ENCODE assay signal across 8 cellular contexts in genomic region chr17:77096570-77097214, GRCh38. TPM values are rescaled to one million over a fixed set of nuclear protein-coding genes. Genes with fewer than 3 reads are reported as not detected.
DNase-seq lines count a peak whose midpoint lies in the region; ATAC-seq and TF ChIP-seq lines count a peak whose summit lies in the region.

No MANE protein-coding gene starts in this region.

- no peaks in the 10 kb centered on the region for H3K9me3 Mint-ChIP-seq in activated naive CD4-positive, alpha-beta T cell treated with anti-CD3 and anti-CD28 coated beads for 36 hours
- H3K9me3 Mint-ChIP-seq in endothelial cell (ENCODE audit: unreplicated experiment): no peaks in the 10 kb centered on the region
- no peaks in the 10 kb centered on the region for H3K9me3 Mint-ChIP-seq in naive B cell
- no peaks in the 10 kb centered on the region for H3K9me3 Mint-ChIP-seq in T-helper 2 cell treated with Interferon-gamma antibody and Interleukin-4, amounts not matched to agents 5 μg/mL and 100 μg/mL, for 36 hours

- peak overlapping the region; percentile 80 for H3K27ac Mint-ChIP-seq in activated naive CD4-positive, alpha-beta T cell treated with anti-CD3 and anti-CD28 coated beads for 36 hours
- H3K27ac Mint-ChIP-seq in endothelial cell (ENCODE audit: unreplicated experiment): no peak overlapping the region
- peak overlapping the region in 2 of 6 donors; percentile 8 to 37 for H3K27ac Mint-ChIP-seq in naive B cell
- H3K27ac Mint-ChIP-seq in T-helper 2 cell treated with Interferon-gamma antibody and Interleukin-4, amounts not matched to agents 5 μg/mL and 100 μg/mL, for 36 hours: no peak overlapping the region

- H3K27me3 Mint-ChIP-seq in activated naive CD4-positive, alpha-beta T cell treated with anti-CD3 and anti-CD28 coated beads for 36 hours (ENCODE audit: low read depth): no peaks in the 10 kb centered on the region
- H3K27me3 Mint-ChIP-seq in endothelial cell (ENCODE audit: unreplicated experiment) (peaks cover 6% of the 10 kb centered on the region), naive B cell (no peaks in the 10 kb centered on the region)
- H3K27me3 Mint-ChIP-seq in T-helper 2 cell treated with Interferon-gamma antibody and Interleukin-4, amounts not matched to agents 5 μg/mL and 100 μg/mL, for 36 hours (ENCODE audit: low read depth): no peaks in the 10 kb centered on the region

- H3K4me3 Mint-ChIP-seq in activated naive CD4-positive, alpha-beta T cell treated with anti-CD3 and anti-CD28 coated beads for 36 hours: no peak overlapping the region
- H3K4me3 Mint-ChIP-seq in endothelial cell (ENCODE audit: unreplicated experiment) (no peak overlapping the region), naive B cell (no peak overlapping the region)
- no peak overlapping the region for H3K4me3 Mint-ChIP-seq in T-helper 2 cell treated with Interferon-gamma antibody and Interleukin-4, amounts not matched to agents 5 μg/mL and 100 μg/mL, for 36 hours

- peak; percentile 55 for TF ChIP-seq CTCF in endothelial cell (IDR thresholded peaks at IDR 0.05; ENCODE audit: unreplicated experiment)

- CTCF ChIA-PET in activated naive CD4-positive, alpha-beta T cell treated with anti-CD3 and anti-CD28 coated beads for 36 hours (lab: Charles Lee): interaction anchor here (0.7 to 1.0 kb wide), 2 partner anchors 31 to 34 kb away, joined by 3 read pairs; no protein-coding TSS in a partner anchor

- H3K4me1 Mint-ChIP-seq in activated naive CD4-positive, alpha-beta T cell treated with anti-CD3 and anti-CD28 coated beads for 36 hours (ENCODE audit: low read depth): peaks cover 46% of the 10 kb centered on the region
- H3K4me1 Mint-ChIP-seq in endothelial cell (ENCODE audit: unreplicated experiment) (peaks cover 31% of the 10 kb centered on the region), naive B cell (peaks cover 9 to 25% (median 12%) of the 10 kb centered on the region in 3 donors)
- peaks cover 14% of the 10 kb centered on the region for H3K4me1 Mint-ChIP-seq in T-helper 2 cell treated with Interferon-gamma antibody and Interleukin-4, amounts not matched to agents 5 μg/mL and 100 μg/mL, for 36 hours (ENCODE audit: low read depth)

- no peak for DNase-seq in activated naive CD4-positive, alpha-beta T cell treated with anti-CD3 and anti-CD28 coated beads for 36 hours
- DNase-seq in activated naive CD4-positive, alpha-beta T cell treated with anti-CD3 and anti-CD28 coated beads, Interleukin-2, amount 50 U/mL, for 16 hours: no peak
- DNase-seq in RPMI7951 (ENCODE audit: low read depth) (peak; percentile 40), endothelial cell (ENCODE audit: low spot score) (no peak), naive B cell (no peak)
- no peak for DNase-seq in stimulated activated CD4-positive, alpha-beta T cell treated with anti-CD3 and anti-CD28 coated beads, Interleukin-4, amount 100 ng/mL, for 24 hours
- DNase-seq in T-helper 2 cell treated with Interferon-gamma antibody and Interleukin-4, amounts not matched to agents 5 μg/mL and 100 μg/mL, for 36 hours (ENCODE audit: low spot score): no peak

- intact Hi-C loops in activated naive CD4-positive, alpha-beta T cell treated with anti-CD3 and anti-CD28 coated beads for 36 hours (cut with micrococcal nuclease): loop anchor here (1.0 to 5.0 kb wide), 3 partner anchors 32 to 151 kb away; no protein-coding TSS in a partner anchor

- ATAC-seq in naive B cell (ENCODE audit: low read depth in 2 of 2) (peak; percentile 56 to 61), HG02884 (IDR thresholded peaks at IDR 0.05; ENCODE audit: unreplicated experiment) (no peak)

- peaks cover 46% of the 10 kb centered on the region for H3K36me3 Mint-ChIP-seq in activated naive CD4-positive, alpha-beta T cell treated with anti-CD3 and anti-CD28 coated beads for 36 hours (ENCODE audit: low read depth)
- H3K36me3 Mint-ChIP-seq in endothelial cell (ENCODE audit: low read depth, unreplicated experiment): peaks cover 14% of the 10 kb centered on the region
- peaks cover 11 to 16% of the 10 kb centered on the region in 2 donors for H3K36me3 Mint-ChIP-seq in naive B cell
- H3K36me3 Mint-ChIP-seq in T-helper 2 cell treated with Interferon-gamma antibody and Interleukin-4, amounts not matched to agents 5 μg/mL and 100 μg/mL, for 36 hours (ENCODE audit: low read depth): peaks cover 52% of the 10 kb centered on the region

RNA-seq across cellular contexts. Expression of gene SEC14L1, which starts 44.1 kb away (rescaled TPM):
- 10 to 100 TPM; 39.6 to 42.5 TPM for total RNA-seq in activated naive CD4-positive, alpha-beta T cell treated with anti-CD3 and anti-CD28 coated beads for 36 hours
- 13.5 and 24.9 TPM in 2 replicates for total RNA-seq in RPMI7951 (2014; rRNA removed; shearing (Covaris generic))
- total RNA-seq in endothelial cell (ENCODE audit: unreplicated experiment): 315 TPM
- 10 to 100 TPM; 14.4 to 21.6 (median 17.4) TPM for polyA plus RNA-seq in naive B cell (ENCODE audit: low read depth in 6 of 6)
